ENCODE assay signal across 11 cellular contexts in the genomic region with DNA sequence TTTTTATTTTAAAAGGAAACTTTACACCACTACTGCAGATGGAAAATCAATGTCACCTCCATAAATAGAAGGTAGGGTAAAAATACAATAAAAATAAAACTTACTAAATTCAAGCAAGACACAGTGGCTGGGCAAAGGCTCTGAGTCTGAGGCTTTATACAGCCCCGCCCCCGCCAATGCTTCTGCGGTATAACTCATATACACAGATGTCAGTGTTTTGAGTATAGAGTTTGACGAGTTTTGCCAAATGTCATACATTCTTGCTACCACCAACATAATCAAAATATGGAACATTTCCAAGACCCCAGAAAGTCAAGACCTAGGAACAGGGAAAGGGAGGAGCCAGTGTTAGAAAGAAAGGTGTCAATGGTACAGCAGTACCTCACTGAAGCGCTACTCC. TPM values are rescaled to one million over a fixed set of nuclear protein-coding genes. Genes with fewer than 3 reads are reported as not detected.
A peak's percentile ranks its signal among the peaks of the same experiment; 100 is the strongest.
DNase-seq lines count a peak whose midpoint lies in the region; ATAC-seq, FAIRE-seq and TF ChIP-seq lines count a peak whose summit lies in the region.
"Had no signal": no experiment of that assay in that cellular context is flagged by ENCODE, and none has a peak within 500 bp of the region (broad histone marks: within the 10 kb centered on the region; RNA-seq: fewer than 3 reads in every experiment).

No MANE protein-coding gene starts in this region.

- peak overlapping the region; percentile 37; the same call in 1 of the 2 replicates for H3K4me2 ChIP-seq in IMR-90 (ENCODE audit: low read depth, low read length)
- H3K4me2 ChIP-seq: KMS-11 had no signal

- no peak overlapping the region for H2AK9ac ChIP-seq in IMR-90 (replicated peaks; ENCODE audit: low read depth, low read length, poor library complexity)

- H4K20me1 ChIP-seq in IMR-90 (ENCODE audit: insufficient read depth, low read length): peaks cover 3% of the 10 kb centered on the region; the same call in 1 of the 2 replicates

- H2BK15ac ChIP-seq in IMR-90 (ENCODE audit: low read depth, low read length): peak overlapping the region; percentile 35; the same call in 2 of the 3 replicates

- H2BK120ac ChIP-seq in IMR-90 (ENCODE audit: low read depth, low read length): no peak overlapping the region

- no TSS peak for BruUV-seq in IMR-90 (replicated peaks; lab: Mats Ljungman, UMichigan)

- peaks cover 0 to 23% of the 10 kb centered on the region in 2 experiments; a peak in 2 of 4 replicates for H3K79me1 ChIP-seq in IMR-90 (ENCODE audit: low read depth in 1 of 2, low read length in 2 of 2)

- H3K27me3 ChIP-seq in IMR-90 (ENCODE audit: control insufficient read depth, insufficient read depth, low read length): no peaks in the 10 kb centered on the region

- WGBS in IMR-90 (ENCODE audit: extremely low coverage in 2 of 2, insufficient read length in 1 of 2), 2 experiments: no CpG with 5 or more reads among the region's 5 CpGs

- no peak overlapping the region; the same call in 1 of the 2 replicates for H4K91ac ChIP-seq in IMR-90 (ENCODE audit: insufficient read depth, low read depth, low read length)

- H2BK5ac ChIP-seq in IMR-90 (ENCODE audit: low read depth, low read length, poor library complexity, severe bottlenecking): peak overlapping the region; percentile 76

- POLR2A ChIA-PET in IMR-90 (lab: Charles Lee; ENCODE audit: unreplicated experiment): no interaction called here
- POLR2A ChIA-PET in activated CD4-positive, alpha-beta memory T cell treated with anti-CD3 and anti-CD28 coated beads for 36 hours (lab: Charles Lee): interaction anchor here (0.8 to 8.4 kb wide), 10 partner anchors 12 to 130 kb away, joined by 3 to 128 read pairs (median 8); partner anchors contain the start of gene NFATC2

- dilution Hi-C loops in IMR-90 (cut with HindIII; ENCODE audit: low sequenced_read_pairs, unreplicated experiment): no loop called here

- no peak overlapping the region for H3K23ac ChIP-seq in IMR-90 (ENCODE audit: low read depth, low read length)

- H4K8ac ChIP-seq in IMR-90 (ENCODE audit: low read depth in 2 of 2, low read length in 2 of 2): no peak overlapping the region

- FAIRE-seq in HTR-8/SVneo (lab: Jason Lieb, UNC): no peak

- in situ Hi-C loops in IMR-90 (cut with MboI; ENCODE audit: low sequenced_read_pairs): no loop called here

- peaks cover 22% of the 10 kb centered on the region for H3K9me1 ChIP-seq in IMR-90 (ENCODE audit: insufficient read depth, low read length)

- H3K56ac ChIP-seq in IMR-90 (ENCODE audit: extremely low read depth, insufficient read depth, low read length): no peak overlapping the region

- H3K4me1 Mint-ChIP-seq in activated CD4-positive, alpha-beta memory T cell treated with anti-CD3 and anti-CD28 coated beads for 36 hours (ENCODE audit: low read depth): peaks cover 91% of the 10 kb centered on the region
- H3K4me1 Mint-ChIP-seq in effector memory CD8-positive, alpha-beta T cell (ENCODE audit: low read depth in 2 of 2): peaks cover 76 to 94% of the 10 kb centered on the region in 2 donors

- H2BK20ac ChIP-seq in IMR-90 (ENCODE audit: low read depth, low read length): no peak overlapping the region

- H3K27me3 Mint-ChIP-seq in activated CD4-positive, alpha-beta memory T cell treated with anti-CD3 and anti-CD28 coated beads for 36 hours: no peaks in the 10 kb centered on the region
- H3K27me3 Mint-ChIP-seq in effector memory CD8-positive, alpha-beta T cell: no peaks in the 10 kb centered on the region

- H3K4me3 ChIP-seq in IMR-90 (ENCODE audit: insufficient read depth, low read depth, low read length): no peak overlapping the region

- H3K27ac ChIP-seq in IMR-90 (ENCODE audit: insufficient read depth, low read length): no peak overlapping the region
- H3K27ac ChIP-seq: KMS-11 had no signal

- H3K9me3 Mint-ChIP-seq in activated CD4-positive, alpha-beta memory T cell treated with anti-CD3 and anti-CD28 coated beads for 36 hours: no peaks in the 10 kb centered on the region
- no peaks in the 10 kb centered on the region for H3K9me3 Mint-ChIP-seq in effector memory CD8-positive, alpha-beta T cell

- no peak overlapping the region for H3K9ac ChIP-seq in IMR-90 (ENCODE audit: low read depth, low read length)
- H3K9ac ChIP-seq: KMS-11 had no signal

- TF ChIP-seq POLR2A in IMR-90 (IDR thresholded peaks at IDR 0.05; ENCODE audit: low read depth, low read length): 0 out of 2 replicates have a peak, but pooled peaks have one; percentile 18

- no peak overlapping the region for H4K5ac ChIP-seq in IMR-90 (ENCODE audit: low read depth, low read length)

- no peak overlapping the region for H2AK5ac ChIP-seq in IMR-90 (ENCODE audit: low read depth, low read length)

- H3K9me3 ChIP-seq in IMR-90 (ENCODE audit: control insufficient read depth, insufficient read depth, low read length): no peaks in the 10 kb centered on the region

- no peaks in the 10 kb centered on the region for H3K36me3 ChIP-seq in IMR-90 (ENCODE audit: control insufficient read depth, insufficient read depth, low read length)

- 0 out of 2 replicates have a peak overlapping the region, but pooled peaks have one; percentile 23 for H3K4ac ChIP-seq in IMR-90 (ENCODE audit: low read depth, low read length)

- no peak overlapping the region for H3K14ac ChIP-seq in IMR-90 (replicated peaks; ENCODE audit: low read depth, low read length)

- TF ChIP-seq RAD21 in IMR-90 (IDR thresholded peaks at IDR 0.05; ENCODE audit: low read length): no peak

- peaks cover 34% of the 10 kb centered on the region for H3K36me3 Mint-ChIP-seq in activated CD4-positive, alpha-beta memory T cell treated with anti-CD3 and anti-CD28 coated beads for 36 hours
- peaks cover 62% of the 10 kb centered on the region for H3K36me3 Mint-ChIP-seq in effector memory CD8-positive, alpha-beta T cell (ENCODE audit: insufficient read depth)

- no peak overlapping the region for H3K18ac ChIP-seq in IMR-90 (ENCODE audit: low read depth, low read length)

- intact Hi-C loops in IMR-90 (cut with micrococcal nuclease): loop anchor here (1.0 to 2.0 kb wide), 3 partner anchors 33 to 66 kb away; no protein-coding TSS in a partner anchor
- intact Hi-C loops in activated CD4-positive, alpha-beta memory T cell treated with anti-CD3 and anti-CD28 coated beads for 36 hours (cut with micrococcal nuclease): loop anchor here (2.0 to 10.0 kb wide), 4 partner anchors 59 to 1445 kb away; partner anchors contain the start of gene TSHZ2

- DNase-seq in IMR-90 (peak; percentile 61), middle frontal gyrus (ENCODE audit: extremely low spot score, low spot score) (no peak), DMS 273 treated with DMSO at 0.1 percent for 48 hours (lab: John Stamatoyannopoulos, UW) (no peak), HTR-8/SVneo (ENCODE audit: insufficient read length, low spot score) (no peak)
- peak; percentile 92 for DNase-seq in activated CD4-positive, alpha-beta memory T cell treated with anti-CD3 and anti-CD28 coated beads for 36 hours
- peak; percentile 51 to 69 (median 63) for DNase-seq in effector memory CD8-positive, alpha-beta T cell
- DNase-seq in stimulated activated CD8-positive, alpha-beta memory T cell treated with anti-CD3 and anti-CD28 coated beads, Interleukin-15, amount 100 ng/mL, for 48 hours (ENCODE audit: low read depth in 2 of 2): peak; percentile 67 to 80

- peak overlapping the region; percentile 94 for H3K27ac Mint-ChIP-seq in activated CD4-positive, alpha-beta memory T cell treated with anti-CD3 and anti-CD28 coated beads for 36 hours
- peak overlapping the region; percentile 98 to 99 for H3K27ac Mint-ChIP-seq in effector memory CD8-positive, alpha-beta T cell

- peaks cover 21% of the 10 kb centered on the region for H3K4me1 ChIP-seq in IMR-90 (ENCODE audit: control insufficient read depth, insufficient read depth, low read length)

- H2AFZ ChIP-seq in IMR-90 (replicated peaks; ENCODE audit: low read length, poor library complexity): no peak overlapping the region

- CTCF ChIA-PET in IMR-90 (lab: Yijun Ruan, JAX): interaction anchor here (0.9 kb wide), 1 partner anchor 34 kb away, joined by 3 read pairs; no protein-coding TSS in a partner anchor
- CTCF ChIA-PET in activated CD4-positive, alpha-beta memory T cell treated with anti-CD3 and anti-CD28 coated beads for 36 hours (lab: Charles Lee): interaction anchor here (0.6 to 5.2 kb wide), 4 partner anchors 10 to 548 kb away, joined by 3 to 38 read pairs (median 4); partner anchors contain the start of gene NFATC2

- peak overlapping the region; percentile 84 for H3K4me3 Mint-ChIP-seq in activated CD4-positive, alpha-beta memory T cell treated with anti-CD3 and anti-CD28 coated beads for 36 hours
- peak overlapping the region; percentile 61 to 82 for H3K4me3 Mint-ChIP-seq in effector memory CD8-positive, alpha-beta T cell

- ATAC-seq in IMR-90 (ENCODE audit: low read depth): peak; percentile 44
- peak; percentile 39 for ATAC-seq in effector memory CD8-positive, alpha-beta T cell (replicated peaks)
- no peak for ATAC-seq in GM21717 (IDR thresholded peaks at IDR 0.05; ENCODE audit: unreplicated experiment)
- ATAC-seq: HCT116, left lobe of liver had no signal

- no peak for TF ChIP-seq CTCF in IMR-90 (conservative IDR thresholded peaks at IDR 0.05; ENCODE audit: low read depth, low read length)

TF ChIP-seq in IMR-90, 13 proteins besides CTCF, POLR2A, EP300 and RAD21 (continues in another document):
- no peak for TF ChIP-seq SMC3 (IDR thresholded peaks at IDR 0.05; ENCODE audit: low read depth, low read length)
- TF ChIP-seq ELK1 (IDR thresholded peaks at IDR 0.05; ENCODE audit: borderline replicate concordance, low read depth, low read length): no peak
- TF ChIP-seq BHLHE40 (IDR thresholded peaks at IDR 0.05; ENCODE audit: low read depth, low read length): no peak
- no peak for TF ChIP-seq RCOR1 (IDR thresholded peaks at IDR 0.05; ENCODE audit: insufficient replicate concordance, low read length)
- no peak for TF ChIP-seq MAFK (IDR thresholded peaks at IDR 0.05; ENCODE audit: low read depth, low read length)
- TF ChIP-seq CHD1 (IDR thresholded peaks at IDR 0.05; ENCODE audit: low read depth, low read length): no peak

RNA-seq across cellular contexts. Expression of gene NFATC2, which starts 12.8 kb away (rescaled TPM):
- total RNA-seq in IMR-90 (2012; rRNA removed): 0.18 and 0.28 TPM in 2 replicates
- 0.38 and 0.44 TPM in 2 replicates for polyA plus RNA-seq in IMR-90 (2012; rRNA removed)
- 0.16 and 0.22 TPM in 2 replicates for polyA plus RNA-seq in IMR-90 (2012; cell fraction: cytosol; rRNA removed)
- 0.70 and 0.74 TPM in 2 replicates for polyA plus RNA-seq in IMR-90 (2012; cell fraction: nucleus; rRNA removed; ENCODE audit: low replicate concordance)
- total RNA-seq in activated CD4-positive, alpha-beta memory T cell treated with anti-CD3 and anti-CD28 coated beads for 36 hours: 10 to 100 TPM; 35.8 to 36.5 TPM

Comparison
In these comparisons a context has a peak if more than half of its experiments do, and no peak if none do; other contexts are left out.
1. DNase-seq: peak in IMR-90 (single experiment), activated CD4-positive, alpha-beta memory T cell treated with anti-CD3 and anti-CD28 coated beads for 36 hours (single experiment), effector memory CD8-positive, alpha-beta T cell (3 of 3) and stimulated activated CD8-positive, alpha-beta memory T cell treated with anti-CD3 and anti-CD28 coated beads, Interleukin-15, amount 100 ng/mL, for 48 hours (2 of 2); none in middle frontal gyrus (single experiment), DMS 273 treated with DMSO at 0.1 percent for 48 hours (single experiment) and HTR-8/SVneo (single experiment).
2. RNA of gene NFATC2, which starts 12.8 kb away (total RNA-seq): 35.8 to 36.5 TPM in activated CD4-positive, alpha-beta memory T cell treated with anti-CD3 and anti-CD28 coated beads for 36 hours; 0.18 to 0.28 TPM in IMR-90; every median in the first group is over 10 times any median in the second.